ENCODE assay signal across 23 cellular contexts in the genomic region with DNA sequence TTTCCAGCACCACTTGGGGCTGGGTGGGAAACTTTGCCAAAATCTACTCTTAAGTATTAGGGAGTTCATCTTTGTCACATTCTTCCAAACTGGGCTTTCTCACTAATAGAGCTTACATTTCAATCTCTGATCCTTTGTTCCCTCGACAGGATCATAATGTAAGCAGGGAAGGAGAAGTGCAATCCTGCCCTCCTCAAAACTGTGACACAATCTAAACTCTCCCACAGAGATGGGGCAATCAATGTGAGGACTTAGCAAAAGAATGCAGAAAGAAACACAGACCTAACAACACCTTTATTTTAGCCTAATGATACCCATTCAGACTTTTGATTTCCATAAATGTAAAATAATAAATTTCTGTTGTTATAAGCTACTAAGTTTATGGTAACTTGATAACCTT. TPM values are rescaled to one million over a fixed set of nuclear protein-coding genes. Genes with fewer than 3 reads are reported as not detected.
DNase-seq lines count a peak whose midpoint lies in the region; ATAC-seq and TF ChIP-seq lines count a peak whose summit lies in the region.
"Had no signal": no experiment of that assay in that cellular context is flagged by ENCODE, and none has a peak within 500 bp of the region (broad histone marks: within the 10 kb centered on the region; RNA-seq: fewer than 3 reads in every experiment).

No MANE protein-coding gene starts in this region.

- no peaks in the 10 kb centered on the region for H3K9me2 ChIP-seq in GM23248 (ENCODE audit: insufficient read depth)

- no peak overlapping the region for H3K9ac ChIP-seq in GM23248
- no peak overlapping the region for H3K9ac ChIP-seq in adipocyte (ENCODE audit: low read length)

- no peak overlapping the region for H2AFZ ChIP-seq in GM23248

- H3K27me3 ChIP-seq in GM23248 (replicated peaks; ENCODE audit: insufficient read depth) (no peaks in the 10 kb centered on the region), adipocyte (replicated peaks; ENCODE audit: control insufficient read depth, insufficient read depth, low read length) (no peaks in the 10 kb centered on the region)
- H3K27me3 ChIP-seq: cardiac muscle cell, sigmoid colon, thyroid gland had no signal

- WGBS in GM23248 (ENCODE audit: low coverage in 1 of 2, low lambda C conversion rate in 2 of 2, missing lambda C conversion rate in 2 of 2), 2 experiments, result 88 to 89% methylated on average over 1 of the region's 1 CpG

- no peak overlapping the region for H3K4me3 ChIP-seq in GM23248
- no peak overlapping the region for H3K4me3 ChIP-seq in adipocyte (ENCODE audit: low read length)
- H3K4me3 ChIP-seq in fibroblast of mammary gland (ENCODE audit: control insufficient read depth, low read depth, low read length), result no peak overlapping the region
- H3K4me3 ChIP-seq: cardiac muscle cell, sigmoid colon, thyroid gland had no signal

- in situ Hi-C loops in GM23248 (cut with MboI), result no loop called here
- in situ Hi-C loops in G401 (cut with HindIII; ENCODE audit: low sequenced_read_pairs), result no loop called here

- ATAC-seq in omental fat pad (ENCODE audit: low FRiP score), result no peak
- ATAC-seq: left ventricle myocardium superior; natural killer cell; Panc1; stimulated activated naive CD8-positive, alpha-beta T cell treated with anti-CD3 and anti-CD28 coated beads, Interleukin-15, amount 100 ng/mL, for 72 hours had no signal

- peak; percentile 36 for DNase-seq in GM23248
- peak; percentile 71 for DNase-seq in adipocyte (ENCODE audit: low read depth)
- peak; percentile 38 for DNase-seq in fibroblast of mammary gland (ENCODE audit: low read depth)
- DNase-seq in renal cortical epithelial cell (ENCODE audit: low read depth), result peak; percentile 27
- no peak for DNase-seq in G401 (ENCODE audit: low spot score)
- DNase-seq in omental fat pad (ENCODE audit: low spot score), result no peak
- no peak for DNase-seq in midbrain (lab: John Stamatoyannopoulos, UW)
- DNase-seq: activated CD4-positive, alpha-beta T cell treated with anti-CD3 and anti-CD28 coated beads for 1 hour; activated effector memory CD4-positive, alpha-beta T cell treated with anti-CD3 and anti-CD28 coated beads, Interleukin-2, amount 50 U/mL, for 16 hours; CD8-positive, alpha-beta memory T cell; DMS153; GF-D8; hypothalamus; left ventricle myocardium superior; MM.1S; natural killer cell; NCI-H510A; sigmoid colon; stimulated activated naive CD8-positive, alpha-beta T cell treated with anti-CD3 and anti-CD28 coated beads, Interleukin-15, amount 100 ng/mL, for 72 hours; thyroid gland had no signal

- H3K27ac ChIP-seq in GM23248, result no peak overlapping the region
- H3K27ac ChIP-seq: cardiac muscle cell, sigmoid colon, thyroid gland had no signal

- no peaks in the 10 kb centered on the region for H3K79me2 ChIP-seq in GM23248 (ENCODE audit: insufficient read depth)

- no peak overlapping the region for H3K4me2 ChIP-seq in GM23248 (ENCODE audit: unreplicated experiment)

- no peak for TF ChIP-seq CTCF in fibroblast of mammary gland (conservative IDR thresholded peaks at IDR 0.05; ENCODE audit: control insufficient read depth, insufficient read depth, low read depth, low read length)
- no peak for TF ChIP-seq CTCF in omental fat pad (IDR thresholded peaks at IDR 0.05)

- H3K9me3 ChIP-seq in GM23248 (ENCODE audit: low read depth), result no peaks in the 10 kb centered on the region
- peaks cover 5% of the 10 kb centered on the region for H3K9me3 ChIP-seq in adipocyte (ENCODE audit: control insufficient read depth, low read length)
- H3K9me3 ChIP-seq: sigmoid colon, thyroid gland had no signal

- no peaks in the 10 kb centered on the region for H4K20me1 ChIP-seq in GM23248 (ENCODE audit: insufficient read depth)

- no peaks in the 10 kb centered on the region for H3K4me1 ChIP-seq in GM23248 (ENCODE audit: insufficient read depth)
- H3K4me1 ChIP-seq in adipocyte (ENCODE audit: control insufficient read depth, insufficient read depth, low read length), result peaks cover 8% of the 10 kb centered on the region
- H3K4me1 ChIP-seq: sigmoid colon, thyroid gland had no signal

- no peaks in the 10 kb centered on the region for H3F3A ChIP-seq in GM23248 (ENCODE audit: insufficient read depth)

- H3K36me3 ChIP-seq in GM23248 (ENCODE audit: low read depth), result no peaks in the 10 kb centered on the region
- H3K36me3 ChIP-seq in adipocyte (ENCODE audit: control insufficient read depth, insufficient read depth, low read length, severe bottlenecking), result no peaks in the 10 kb centered on the region
- H3K36me3 ChIP-seq: cardiac muscle cell, sigmoid colon, thyroid gland had no signal

RNA-seq across cellular contexts. Expression of a gene that starts 40.8 kb away (rescaled TPM):
- 126 and 132 TPM in 2 replicates for total RNA-seq in GM23248 (2014; rRNA removed; shearing (Covaris generic))
- polyA plus RNA-seq in GM23248 (2016; fragmentation: Nextera tagmentation; extraction: Ambion mirVana), result 36.8 and 38.2 TPM in 2 replicates
- 8.7 and 10.7 TPM in 2 replicates for total RNA-seq in renal cortical epithelial cell
- total RNA-seq in G401 (2014; rRNA removed; shearing (Covaris generic)), result 0.06 and 0.14 TPM in 2 replicates
- total RNA-seq in omental fat pad, result 10 to 100 TPM; 13.1 to 28.7 (median 22.4) TPM
- total RNA-seq: T-helper 1 cell treated with Interleukin-12 subunit alpha and Interleukin-12 subunit beta and Interleukin-4 antibody, amounts not matched to agents 30 ng/mL and 1 ng/mL, for 36 hours had no signal

Comparison
In these comparisons a context has a peak if more than half of its experiments do, and no peak if none do; other contexts are left out.
1. DNase-seq: peak in GM23248 (single experiment), adipocyte (single experiment), fibroblast of mammary gland (single experiment) and renal cortical epithelial cell (single experiment); none in G401 (single experiment), omental fat pad (single experiment) and midbrain (single experiment).